In the genomic region with DNA sequence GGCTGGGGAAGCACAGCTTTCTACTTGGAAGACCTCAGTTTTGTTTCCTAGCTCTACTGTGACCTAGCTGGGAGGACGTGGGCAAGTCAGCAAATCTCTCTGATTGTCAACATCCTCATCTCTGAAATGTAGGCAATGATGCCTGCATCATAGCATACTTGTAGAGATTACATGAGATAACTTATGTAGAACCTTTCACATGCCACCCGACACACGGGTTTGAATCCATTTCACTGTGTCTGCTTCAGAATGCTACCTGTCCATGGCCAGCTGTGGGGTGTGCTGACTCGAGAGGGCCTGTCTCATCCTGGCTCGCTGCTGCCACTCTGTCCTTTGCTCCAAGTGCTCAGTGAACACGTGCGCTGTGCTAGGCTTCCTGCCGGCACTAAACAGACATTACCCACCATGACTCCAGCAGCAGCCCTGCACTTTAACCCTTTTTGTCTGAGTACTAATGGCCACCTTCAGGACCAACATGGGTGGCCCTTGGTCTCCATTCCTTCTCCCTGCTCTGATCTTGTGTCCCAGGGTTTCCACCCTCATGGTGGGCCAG, we compare ENCODE assay signal across 16 cellular contexts. TPM values are rescaled to one million over a fixed set of nuclear protein-coding genes. Genes with fewer than 3 reads are reported as not detected.
DNase-seq lines count a peak whose midpoint lies in the region; ATAC-seq, FAIRE-seq and TF ChIP-seq lines count a peak whose summit lies in the region.
"Had no signal": no experiment of that assay in that cellular context is flagged by ENCODE, and none has a peak within 500 bp of the region (broad histone marks: within the 10 kb centered on the region; RNA-seq: fewer than 3 reads in every experiment).

No MANE protein-coding gene starts in this region.

- H3K4me1 ChIP-seq in IMR-90 (ENCODE audit: control insufficient read depth, insufficient read depth, low read length) (no peaks in the 10 kb centered on the region), HepG2 (ENCODE audit: insufficient read depth, low read length) (peaks cover 16% of the 10 kb centered on the region)
- H3K4me1 ChIP-seq: BLaER1 had no signal

- TF ChIP-seq POLR2A in IMR-90 (IDR thresholded peaks at IDR 0.05; ENCODE audit: low read depth, low read length) (no peak), HepG2 (IDR thresholded peaks at IDR 0.05; ENCODE audit: insufficient read depth in 1 of 2, low read depth in 2 of 2, low read length in 2 of 2) (no peak)

- H2BK120ac ChIP-seq in IMR-90 (ENCODE audit: low read depth, low read length) = no peak overlapping the region

- BruUV-seq in IMR-90 (replicated peaks; lab: Mats Ljungman, UMichigan) (no TSS peak), HepG2 (replicated peaks; lab: Mats Ljungman, UMichigan) (no TSS peak)

- dilution Hi-C loops in IMR-90 (cut with HindIII; ENCODE audit: low sequenced_read_pairs, unreplicated experiment) = no loop called here

- no peak overlapping the region for H3K27ac ChIP-seq in IMR-90 (ENCODE audit: insufficient read depth, low read length)
- H3K27ac ChIP-seq in HepG2 (ENCODE audit: extremely low read length, insufficient read depth, low read length) = no peak overlapping the region
- H3K27ac ChIP-seq: BLaER1, KMS-11 had no signal

- intact Hi-C loops in IMR-90 (cut with micrococcal nuclease) (no loop called here), HepG2 (cut with micrococcal nuclease; ENCODE audit: unreplicated experiment) (no loop called here)

- no peak overlapping the region for H2BK5ac ChIP-seq in IMR-90 (ENCODE audit: low read depth, low read length, poor library complexity, severe bottlenecking)

- no CpG with 5 or more reads among the region's 8 CpGs for WGBS in IMR-90 (ENCODE audit: extremely low coverage in 2 of 2, insufficient read length in 1 of 2), 2 experiments
- 30% methylated on average over 6 of the region's 8 CpGs for WGBS in HepG2 (ENCODE audit: low lambda C conversion rate)

- no peak overlapping the region for H3K18ac ChIP-seq in IMR-90 (ENCODE audit: low read depth, low read length)

- in situ Hi-C loops in IMR-90 (cut with MboI; ENCODE audit: low sequenced_read_pairs) (no loop called here), HepG2 (cut with HindIII; ENCODE audit: extremely low pct_ligation_motif_present, low pct_unique_long_range_greater_than_20kb) (no loop called here)

- POLR2A ChIA-PET in IMR-90 (lab: Charles Lee; ENCODE audit: unreplicated experiment) (no interaction called here), HepG2 (lab: Yijun Ruan, JAX) (no interaction called here)

- H3K4me2 ChIP-seq in IMR-90 (ENCODE audit: low read depth, low read length) (no peak overlapping the region), HepG2 (ENCODE audit: low read depth, low read length) (peak overlapping the region; percentile 31)
- H3K4me2 ChIP-seq: BLaER1, KMS-11 had no signal

- H3K14ac ChIP-seq in IMR-90 (replicated peaks; ENCODE audit: low read depth, low read length) = 0 out of 2 replicates have a peak overlapping the region, but pooled peaks have one; percentile 8

- peaks cover 3% of the 10 kb centered on the region; the same call in 1 of the 2 replicates for H3K27me3 ChIP-seq in IMR-90 (ENCODE audit: control insufficient read depth, insufficient read depth, low read length)
- H3K27me3 ChIP-seq in bronchial epithelial cell (ENCODE audit: control insufficient read depth, insufficient read depth, low read length) = peaks cover 3% of the 10 kb centered on the region
- no peaks in the 10 kb centered on the region for H3K27me3 ChIP-seq in HepG2 (ENCODE audit: control insufficient read depth in 1 of 2, insufficient read depth in 2 of 2, low read length in 2 of 2)

- CTCF ChIA-PET in IMR-90 (lab: Yijun Ruan, JAX) (no interaction called here), HepG2 (lab: Yijun Ruan, JAX; ENCODE audit: low intra/inter-chr PET ratio, low total read pairs) (no interaction called here)

- H2BK15ac ChIP-seq in IMR-90 (ENCODE audit: low read depth, low read length) = no peak overlapping the region

- H2BK20ac ChIP-seq in IMR-90 (ENCODE audit: low read depth, low read length) = no peak overlapping the region

- H4K20me1 ChIP-seq in IMR-90 (ENCODE audit: insufficient read depth, low read length) (no peaks in the 10 kb centered on the region), HepG2 (ENCODE audit: insufficient read depth, low read length) (no peaks in the 10 kb centered on the region)
- H4K20me1 ChIP-seq: BLaER1 had no signal

- no peak overlapping the region for H3K4me3 ChIP-seq in IMR-90 (ENCODE audit: insufficient read depth, low read depth, low read length)
- H3K4me3 ChIP-seq in bronchial epithelial cell (ENCODE audit: low read depth, low read length) = no peak overlapping the region
- H3K4me3 ChIP-seq in HepG2 (replicated peaks in 1 of 3; ENCODE audit: insufficient read depth in 1 of 3, low read depth in 2 of 3, low read length in 3 of 3) = peak overlapping the region in 1 of 3 experiments; percentile 5; a peak in 2 of 6 replicates
- H3K4me3 ChIP-seq: BLaER1 had no signal

- no peak overlapping the region for H3K56ac ChIP-seq in IMR-90 (ENCODE audit: extremely low read depth, insufficient read depth, low read length)

- H2AK9ac ChIP-seq in IMR-90 (replicated peaks; ENCODE audit: low read depth, low read length, poor library complexity) = peak overlapping the region; percentile 61

- DNase-seq in IMR-90 (no peak), bronchial epithelial cell (ENCODE audit: low read depth) (no peak), HepG2 (ENCODE audit: low spot score) (no peak), cerebellum (ENCODE audit: low spot score) (no peak), DMS 273 treated with DMSO at 0.1 percent for 48 hours (lab: John Stamatoyannopoulos, UW) (no peak), 8988T (no peak)
- DNase-seq: AML-193; CD8-positive, alpha-beta memory T cell; DMS79; HCEC 1CT; HFFc6 had no signal

- H2AK5ac ChIP-seq in IMR-90 (ENCODE audit: low read depth, low read length) = no peak overlapping the region

- ATAC-seq in IMR-90 (ENCODE audit: low read depth) (no peak), HepG2 (peak; percentile 90), HG02678 (IDR thresholded peaks at IDR 0.05; ENCODE audit: unreplicated experiment) (no peak)

- TF ChIP-seq CTCF in IMR-90 (conservative IDR thresholded peaks at IDR 0.05; ENCODE audit: low read depth, low read length) (no peak), bronchial epithelial cell (IDR thresholded peaks at IDR 0.05; ENCODE audit: insufficient read depth, low read length, severe bottlenecking) (no peak), HepG2 (CRISPR knock-in tag; IDR thresholded peaks at IDR 0.05) (peak; percentile 43; the same call in 1 of the 2 replicates)

- no peak overlapping the region for H3K9ac ChIP-seq in IMR-90 (ENCODE audit: low read depth, low read length)
- H3K9ac ChIP-seq in HepG2 (ENCODE audit: insufficient read depth, low read depth, low read length) = no peak overlapping the region; the same call in 1 of the 2 replicates
- H3K9ac ChIP-seq: BLaER1, KMS-11 had no signal

- no peak overlapping the region for H4K8ac ChIP-seq in IMR-90 (ENCODE audit: low read depth in 2 of 2, low read length in 2 of 2)

- no peak overlapping the region for H4K5ac ChIP-seq in IMR-90 (ENCODE audit: low read depth, low read length)

- no peaks in the 10 kb centered on the region; the same call in 1 of the 2 replicates for H3K9me1 ChIP-seq in IMR-90 (ENCODE audit: insufficient read depth, low read length)

- TF ChIP-seq EP300 in HepG2 (IDR thresholded peaks at IDR 0.05; ENCODE audit: low read depth in 2 of 2, low read length in 2 of 2) (no peak), HepG2 (CRISPR knock-in tag; IDR thresholded peaks at IDR 0.05; ENCODE audit: borderline replicate concordance) (no peak)

- H3K79me2 ChIP-seq in HepG2 (ENCODE audit: insufficient read depth, low read length) = no peaks in the 10 kb centered on the region

- FAIRE-seq in bronchial epithelial cell (lab: Jason Lieb, UNC) = peak; percentile 7
- FAIRE-seq in HepG2 (lab: Jason Lieb, UNC) = peak; percentile 61
- FAIRE-seq: G401.6, GM12892 had no signal

- H3K4ac ChIP-seq in IMR-90 (ENCODE audit: low read depth, low read length) = no peak overlapping the region

- no peaks in the 10 kb centered on the region for H3K79me1 ChIP-seq in IMR-90 (ENCODE audit: low read depth in 1 of 2, low read length in 2 of 2)

- no peaks in the 10 kb centered on the region for H3K9me3 ChIP-seq in IMR-90 (ENCODE audit: control insufficient read depth, insufficient read depth, low read length)
- no peaks in the 10 kb centered on the region for H3K9me3 ChIP-seq in HepG2 (ENCODE audit: low read length)
- H3K9me3 ChIP-seq: BLaER1 had no signal

- no peak overlapping the region for H3K23ac ChIP-seq in IMR-90 (ENCODE audit: low read depth, low read length)

- peak overlapping the region; percentile 63 for H2AFZ ChIP-seq in IMR-90 (replicated peaks; ENCODE audit: low read length, poor library complexity)
- no peak overlapping the region for H2AFZ ChIP-seq in HepG2 (ENCODE audit: low read length)

- H3K36me3 ChIP-seq in IMR-90 (ENCODE audit: control insufficient read depth, insufficient read depth, low read length) = no peaks in the 10 kb centered on the region
- H3K36me3 ChIP-seq in bronchial epithelial cell (ENCODE audit: control insufficient read depth, insufficient read depth, low read length) = no peaks in the 10 kb centered on the region
- H3K36me3 ChIP-seq in HepG2 (replicated peaks in 1 of 2; ENCODE audit: control insufficient read depth in 1 of 2, insufficient read depth in 2 of 2, low read length in 2 of 2) = no peaks in the 10 kb centered on the region
- H3K36me3 ChIP-seq: BLaER1 had no signal

- H4K91ac ChIP-seq in IMR-90 (ENCODE audit: insufficient read depth, low read depth, low read length) = no peak overlapping the region

- TF ChIP-seq RAD21 in IMR-90 (IDR thresholded peaks at IDR 0.05; ENCODE audit: low read length) (no peak), HepG2 (CRISPR knock-in tag; IDR thresholded peaks at IDR 0.05) (no peak)

RNA-seq across cellular contexts. Expression of gene ADAP2, which starts 7.4 kb away (rescaled TPM):
- total RNA-seq in IMR-90 (2012; rRNA removed) (0.90 and 1.1 TPM in 2 replicates), bronchial epithelial cell (3.4 and 19.6 TPM in 2 replicates), HepG2 (2016; rRNA removed; fragmentation: Illumina TruSeq; extraction: Trizol) (0.51 and 0.73 TPM in 2 replicates), cerebellum (8.3 TPM)
- polyA plus RNA-seq in IMR-90 (2012; rRNA removed) (0.90 and 1.2 TPM in 2 replicates), HepG2 (2011; rRNA removed) (0.39 and 0.70 TPM in 2 replicates)
- 0.79 and 6.5 TPM in 2 replicates for polyA plus RNA-seq in IMR-90 (2012; cell fraction: cytosol; rRNA removed)
- 1.6 and 1.9 TPM in 2 replicates for polyA plus RNA-seq in IMR-90 (2012; cell fraction: nucleus; rRNA removed; ENCODE audit: low replicate concordance)
- 1.2 and 2.3 TPM in 2 replicates for total RNA-seq in HepG2 (2016; cell fraction: cytosol; rRNA removed; fragmentation: Illumina TruSeq; extraction: Trizol; ENCODE audit: low read depth)
- 0.52 and 0.56 TPM in 2 replicates for total RNA-seq in HepG2 (2016; cell fraction: insoluble cytoplasmic fraction; rRNA removed; fragmentation: Illumina TruSeq; extraction: Trizol)
- 1.8 and 2.1 TPM in 2 replicates for total RNA-seq in HepG2 (2016; cell fraction: membrane; rRNA removed; fragmentation: Illumina TruSeq; extraction: Trizol)
- total RNA-seq in HepG2 (2016; cell fraction: nucleus; rRNA removed; fragmentation: Illumina TruSeq; extraction: Trizol) = 0.28 and 0.34 TPM in 2 replicates
- polyA plus RNA-seq in HepG2 (2011; cell fraction: cytosol; rRNA removed) = 0.67 and 0.79 TPM in 2 replicates
- 0.45 and 0.74 TPM in 2 replicates for polyA plus RNA-seq in HepG2 (2011; cell fraction: nucleus; rRNA removed)
- 0.40 and 1.1 TPM in 2 replicates for polyA plus RNA-seq in HepG2 (2012)
- polyA plus RNA-seq in HepG2 (2016; cell fraction: cytosol; fragmentation: Illumina TruSeq; extraction: Trizol; ENCODE audit: low read depth) = 0.47 and 0.58 TPM in 2 replicates
- polyA plus RNA-seq in HepG2 (2016; cell fraction: insoluble cytoplasmic fraction; fragmentation: Illumina TruSeq; extraction: Trizol; ENCODE audit: low read depth) = 0.70 and 0.76 TPM in 2 replicates
- polyA plus RNA-seq in HepG2 (2016; cell fraction: membrane; fragmentation: Illumina TruSeq; extraction: Trizol; ENCODE audit: low read depth) = 1.3 and 1.4 TPM in 2 replicates
- 0.20 and 2.6 TPM in 2 replicates for polyA plus RNA-seq in HepG2 (2016; cell fraction: nucleus; fragmentation: Illumina TruSeq; extraction: Trizol; ENCODE audit: insufficient read depth, low read depth)
- polyA minus RNA-seq in HepG2 (2011; rRNA and poly(A)+ RNA removed; ENCODE audit: low replicate concordance) = 0.84 and 1.4 TPM in 2 replicates
- polyA minus RNA-seq in HepG2 (2011; cell fraction: cytosol; rRNA and poly(A)+ RNA removed) = 0.53 and 1.4 TPM in 2 replicates
- 0.87 and 1.2 TPM in 2 replicates for polyA minus RNA-seq in HepG2 (2011; cell fraction: nucleus; rRNA and poly(A)+ RNA removed)
- polyA plus RNA-seq: CD8-positive, alpha-beta memory T cell had no signal

RNA-seq across cellular contexts. Expression of gene TEFM, which starts 23.1 kb away (rescaled TPM):
- total RNA-seq in IMR-90 (2012; rRNA removed) (13.8 and 17.8 TPM in 2 replicates), bronchial epithelial cell (4.7 and 6.7 TPM in 2 replicates), HepG2 (2016; rRNA removed; fragmentation: Illumina TruSeq; extraction: Trizol) (20.0 and 32.3 TPM in 2 replicates), cerebellum (30.7 TPM)
- polyA plus RNA-seq in IMR-90 (2012; rRNA removed) (4.8 and 7.9 TPM in 2 replicates), HepG2 (2011; rRNA removed) (5.4 and 7.0 TPM in 2 replicates)
- polyA plus RNA-seq in IMR-90 (2012; cell fraction: cytosol; rRNA removed) = 2.4 and 3.0 TPM in 2 replicates
- polyA plus RNA-seq in IMR-90 (2012; cell fraction: nucleus; rRNA removed; ENCODE audit: low replicate concordance) = 1.1 and 11.9 TPM in 2 replicates
- 2.9 and 4.0 TPM in 2 replicates for total RNA-seq in HepG2 (2016; cell fraction: cytosol; rRNA removed; fragmentation: Illumina TruSeq; extraction: Trizol; ENCODE audit: low read depth)
- 23.0 and 31.3 TPM in 2 replicates for total RNA-seq in HepG2 (2016; cell fraction: insoluble cytoplasmic fraction; rRNA removed; fragmentation: Illumina TruSeq; extraction: Trizol)
- total RNA-seq in HepG2 (2016; cell fraction: membrane; rRNA removed; fragmentation: Illumina TruSeq; extraction: Trizol) = 6.5 and 6.6 TPM in 2 replicates
- total RNA-seq in HepG2 (2016; cell fraction: nucleus; rRNA removed; fragmentation: Illumina TruSeq; extraction: Trizol) = 18.5 and 18.7 TPM in 2 replicates
- 2.5 and 3.6 TPM in 2 replicates for polyA plus RNA-seq in HepG2 (2011; cell fraction: cytosol; rRNA removed)
- polyA plus RNA-seq in HepG2 (2011; cell fraction: nucleus; rRNA removed) = 2.4 and 2.8 TPM in 2 replicates
- 5.9 and 9.5 TPM in 2 replicates for polyA plus RNA-seq in HepG2 (2012)
- 2.5 and 3.0 TPM in 2 replicates for polyA plus RNA-seq in HepG2 (2016; cell fraction: cytosol; fragmentation: Illumina TruSeq; extraction: Trizol; ENCODE audit: low read depth)
- polyA plus RNA-seq in HepG2 (2016; cell fraction: insoluble cytoplasmic fraction; fragmentation: Illumina TruSeq; extraction: Trizol; ENCODE audit: low read depth) = 23.1 and 24.8 TPM in 2 replicates
- polyA plus RNA-seq in HepG2 (2016; cell fraction: membrane; fragmentation: Illumina TruSeq; extraction: Trizol; ENCODE audit: low read depth) = 4.7 TPM in 2 replicates
- polyA plus RNA-seq in HepG2 (2016; cell fraction: nucleus; fragmentation: Illumina TruSeq; extraction: Trizol; ENCODE audit: insufficient read depth, low read depth) = 13.4 and 19.7 TPM in 2 replicates
- 1.7 and 6.7 TPM in 2 replicates for polyA minus RNA-seq in HepG2 (2011; rRNA and poly(A)+ RNA removed; ENCODE audit: low replicate concordance)
- 3.9 and 5.2 TPM in 2 replicates for polyA minus RNA-seq in HepG2 (2011; cell fraction: cytosol; rRNA and poly(A)+ RNA removed)
- 20.5 and 22.0 TPM in 2 replicates for polyA minus RNA-seq in HepG2 (2011; cell fraction: nucleus; rRNA and poly(A)+ RNA removed)

RNA-seq across cellular contexts. Expression of gene RNF135, which starts 41.7 kb away (rescaled TPM):
- total RNA-seq in IMR-90 (2012; rRNA removed) (5.3 and 5.9 TPM in 2 replicates), bronchial epithelial cell (9.2 and 17.8 TPM in 2 replicates), HepG2 (2016; rRNA removed; fragmentation: Illumina TruSeq; extraction: Trizol) (not detected in 2 replicates), cerebellum (3.1 TPM)
- polyA plus RNA-seq in IMR-90 (2012; rRNA removed) (8.6 and 9.0 TPM in 2 replicates), HepG2 (2011; rRNA removed) (not detected in 2 replicates)
- 8.2 and 8.4 TPM in 2 replicates for polyA plus RNA-seq in IMR-90 (2012; cell fraction: cytosol; rRNA removed)
- 5.9 and 8.5 TPM in 2 replicates for polyA plus RNA-seq in IMR-90 (2012; cell fraction: nucleus; rRNA removed; ENCODE audit: low replicate concordance)
- total RNA-seq in HepG2 (2016; cell fraction: cytosol; rRNA removed; fragmentation: Illumina TruSeq; extraction: Trizol; ENCODE audit: low read depth) = not detected in 2 replicates
- total RNA-seq in HepG2 (2016; cell fraction: insoluble cytoplasmic fraction; rRNA removed; fragmentation: Illumina TruSeq; extraction: Trizol) = not detected in 2 replicates
- not detected in 2 replicates for total RNA-seq in HepG2 (2016; cell fraction: membrane; rRNA removed; fragmentation: Illumina TruSeq; extraction: Trizol)
- not detected in 2 replicates for total RNA-seq in HepG2 (2016; cell fraction: nucleus; rRNA removed; fragmentation: Illumina TruSeq; extraction: Trizol)
- polyA plus RNA-seq in HepG2 (2011; cell fraction: cytosol; rRNA removed) = not detected in 2 replicates
- polyA plus RNA-seq in HepG2 (2011; cell fraction: nucleus; rRNA removed) = not detected in 2 replicates
- not detected in 2 replicates for polyA plus RNA-seq in HepG2 (2012)
- not detected in 2 replicates for polyA plus RNA-seq in HepG2 (2016; cell fraction: cytosol; fragmentation: Illumina TruSeq; extraction: Trizol; ENCODE audit: low read depth)
- not detected in 2 replicates for polyA plus RNA-seq in HepG2 (2016; cell fraction: insoluble cytoplasmic fraction; fragmentation: Illumina TruSeq; extraction: Trizol; ENCODE audit: low read depth)
- polyA plus RNA-seq in HepG2 (2016; cell fraction: membrane; fragmentation: Illumina TruSeq; extraction: Trizol; ENCODE audit: low read depth) = not detected in 2 replicates
- polyA plus RNA-seq in HepG2 (2016; cell fraction: nucleus; fragmentation: Illumina TruSeq; extraction: Trizol; ENCODE audit: insufficient read depth, low read depth) = not detected in 2 replicates
- 6.9 TPM in 1 of 2 replicates, not detected in the other for polyA minus RNA-seq in HepG2 (2011; rRNA and poly(A)+ RNA removed; ENCODE audit: low replicate concordance)
- polyA minus RNA-seq in HepG2 (2011; cell fraction: cytosol; rRNA and poly(A)+ RNA removed) = 0.53 TPM in 1 of 2 replicates, not detected in the other
- not detected in 2 replicates for polyA minus RNA-seq in HepG2 (2011; cell fraction: nucleus; rRNA and poly(A)+ RNA removed)
